Comparison of ENCODE assay signal across 1 cellular context in genomic region chr6:27810768-27811298, GRCh38.
TF ChIP-seq lines count a peak whose summit lies in the region.

No MANE protein-coding gene starts in this region.

TF ChIP-seq in GM12878, 131 proteins besides CTCF, POLR2A, EP300 and RAD21 (continued from another document):
- TF ChIP-seq RELB (IDR thresholded peaks at IDR 0.05; ENCODE audit: low read depth): 0 out of 2 replicates have a peak, but pooled peaks have one; percentile 6
- TF ChIP-seq CHD1 (IDR thresholded peaks at IDR 0.05; ENCODE audit: low read depth, low read length): peak; percentile 34; the same call in 1 of the 2 replicates
- peak; percentile 28; the same call in 1 of the 2 replicates for TF ChIP-seq SMAD5 (IDR thresholded peaks at IDR 0.05; ENCODE audit: low read depth)
- TF ChIP-seq ETV6 (conservative IDR thresholded peaks at IDR 0.05 in 1 of 2, IDR thresholded peaks at IDR 0.05 in 1 of 2; ENCODE audit: borderline replicate concordance in 1 of 2, low read depth in 1 of 2): 0 out of 4 replicates have a peak, but pooled peaks of 1 of the 2 experiments have one; percentile 6
- peak; percentile 20; the same call in 1 of the 2 replicates for TF ChIP-seq MAX (IDR thresholded peaks at IDR 0.05; ENCODE audit: low read depth, low read length)
- TF ChIP-seq ZNF217 (IDR thresholded peaks at IDR 0.05): no peak
- TF ChIP-seq ZNF592 (IDR thresholded peaks at IDR 0.05): no peak
- TF ChIP-seq MTA3 (IDR thresholded peaks at IDR 0.05; ENCODE audit: borderline replicate concordance, low read length): peak; percentile 55
- no peak for TF ChIP-seq SPI1 (IDR thresholded peaks at IDR 0.05; ENCODE audit: borderline replicate concordance, insufficient read depth, low read depth, low read length)
- TF ChIP-seq ZNF384 (IDR thresholded peaks at IDR 0.05; ENCODE audit: borderline replicate concordance, low read depth, low read length): no peak
- peak; percentile 15; the same call in 1 of the 2 replicates for TF ChIP-seq ZSCAN29 (IDR thresholded peaks at IDR 0.05)
- TF ChIP-seq CREM (IDR thresholded peaks at IDR 0.05; ENCODE audit: low read depth): no peak
